9 cellular contexts compared by ENCODE assay signal in the genomic region with DNA sequence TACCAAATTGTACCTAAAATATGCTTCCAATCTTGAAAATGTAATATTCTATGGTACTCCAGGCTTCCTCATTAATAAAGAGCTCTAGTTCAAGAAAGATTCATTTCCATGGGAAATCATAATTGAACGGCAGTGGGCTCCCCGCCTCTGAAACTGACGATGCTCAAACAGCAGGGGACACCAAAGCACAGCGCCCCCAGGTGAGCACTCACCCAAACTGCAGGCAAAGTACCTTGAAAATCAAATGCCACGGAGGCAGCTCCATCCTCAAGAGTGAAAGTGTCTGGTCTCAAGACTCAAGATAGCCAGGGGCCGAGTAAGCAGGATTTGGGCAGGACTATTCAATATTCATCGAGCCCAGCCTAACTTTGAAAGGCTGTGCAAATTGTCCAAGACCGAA.
DNase-seq lines count a peak whose midpoint lies in the region; ATAC-seq and TF ChIP-seq lines count a peak whose summit lies in the region.
"Had no signal": no experiment of that assay in that cellular context is flagged by ENCODE, and none has a peak within 500 bp of the region (broad histone marks: within the 10 kb centered on the region; RNA-seq: fewer than 3 reads in every experiment).

No MANE protein-coding gene starts in this region.

- no peak for TF ChIP-seq POLR2A in breast epithelium (IDR thresholded peaks at IDR 0.05)

- peak; percentile 35 for TF ChIP-seq CTCF in MCF 10A (IDR thresholded peaks at IDR 0.05; ENCODE audit: unreplicated experiment)
- no peak for TF ChIP-seq CTCF in breast epithelium (IDR thresholded peaks at IDR 0.05)
- TF ChIP-seq CTCF in fibroblast of pulmonary artery (IDR thresholded peaks at IDR 0.05; ENCODE audit: low read length, missing control alignments) = peak; percentile 31

- no peak overlapping the region for H3K27ac Mint-ChIP-seq in MCF 10A (ENCODE audit: low read depth, unreplicated experiment)
- no peak overlapping the region for H3K27ac Mint-ChIP-seq in stimulated activated naive CD8-positive, alpha-beta T cell treated with anti-CD3 and anti-CD28 coated beads, Interleukin-15, amount 100 ng/mL, for 72 hours
- H3K27ac Mint-ChIP-seq: CD4-positive, CD25-positive, alpha-beta regulatory T cell had no signal

- DNase-seq in MCF 10A (ENCODE audit: unreplicated experiment) = no peak
- no peak for DNase-seq in breast epithelium (ENCODE audit: low spot score in 2 of 2)
- DNase-seq in activated CD4-positive, alpha-beta T cell treated with anti-CD3 and anti-CD28 coated beads, Interleukin-2, amount 50 U/mL, for 48 hours = peak; percentile 50 to 61
- DNase-seq in fibroblast of pulmonary artery (ENCODE audit: low read depth) = no peak
- DNase-seq in stimulated activated naive CD8-positive, alpha-beta T cell treated with anti-CD3 and anti-CD28 coated beads, Interleukin-15, amount 100 ng/mL, for 72 hours = peak; percentile 7 to 30
- no peak for DNase-seq in HuH-7 (ENCODE audit: low spot score)

- no peak for ATAC-seq in stimulated activated naive CD8-positive, alpha-beta T cell treated with anti-CD3 and anti-CD28 coated beads, Interleukin-15, amount 100 ng/mL, for 72 hours
- ATAC-seq in GM18870 (IDR thresholded peaks at IDR 0.05; ENCODE audit: unreplicated experiment) = no peak
- no peak for ATAC-seq in GM18858 (IDR thresholded peaks at IDR 0.05; ENCODE audit: unreplicated experiment)

- H3K4me3 ChIP-seq in breast epithelium = no peak overlapping the region
- H3K4me3 ChIP-seq in fibroblast of pulmonary artery (replicated peaks; ENCODE audit: low read depth, low read length) = no peak overlapping the region

- CTCF ChIA-PET in MCF 10A (lab: Yijun Ruan, JAX) = no interaction called here

- no peaks in the 10 kb centered on the region for H3K9me3 ChIP-seq in breast epithelium

- peaks cover 53% of the 10 kb centered on the region for H3K27me3 Mint-ChIP-seq in MCF 10A (ENCODE audit: insufficient read depth, unreplicated experiment)
- no peaks in the 10 kb centered on the region for H3K27me3 Mint-ChIP-seq in stimulated activated naive CD8-positive, alpha-beta T cell treated with anti-CD3 and anti-CD28 coated beads, Interleukin-15, amount 100 ng/mL, for 72 hours

- no peaks in the 10 kb centered on the region for H3K27me3 ChIP-seq in breast epithelium

- POLR2A ChIA-PET in MCF 10A (lab: Yijun Ruan, JAX) = no interaction called here

- H3K4me1 Mint-ChIP-seq in MCF 10A (ENCODE audit: insufficient read depth, unreplicated experiment) = no peaks in the 10 kb centered on the region
- no peaks in the 10 kb centered on the region for H3K4me1 Mint-ChIP-seq in stimulated activated naive CD8-positive, alpha-beta T cell treated with anti-CD3 and anti-CD28 coated beads, Interleukin-15, amount 100 ng/mL, for 72 hours
- H3K4me1 Mint-ChIP-seq: CD4-positive, CD25-positive, alpha-beta regulatory T cell had no signal

- no peaks in the 10 kb centered on the region for H3K36me3 Mint-ChIP-seq in MCF 10A (ENCODE audit: insufficient read depth, unreplicated experiment)
- H3K36me3 Mint-ChIP-seq: CD4-positive, CD25-positive, alpha-beta regulatory T cell had no signal

- no peaks in the 10 kb centered on the region for H3K36me3 ChIP-seq in breast epithelium

- H3K4me3 Mint-ChIP-seq in MCF 10A (ENCODE audit: unreplicated experiment) = no peak overlapping the region
- no peak overlapping the region for H3K4me3 Mint-ChIP-seq in stimulated activated naive CD8-positive, alpha-beta T cell treated with anti-CD3 and anti-CD28 coated beads, Interleukin-15, amount 100 ng/mL, for 72 hours
- H3K4me3 Mint-ChIP-seq: CD4-positive, CD25-positive, alpha-beta regulatory T cell had no signal

- peaks cover 5 to 6% of the 10 kb centered on the region in 2 donors for H3K4me1 ChIP-seq in breast epithelium

- no peak overlapping the region for H3K27ac ChIP-seq in breast epithelium

- no TSS peak for BruUV-seq in MCF 10A (replicated peaks; lab: Mats Ljungman, UMichigan)

- peaks cover 15% of the 10 kb centered on the region for H3K9me3 Mint-ChIP-seq in MCF 10A (ENCODE audit: unreplicated experiment)
- H3K9me3 Mint-ChIP-seq in stimulated activated naive CD8-positive, alpha-beta T cell treated with anti-CD3 and anti-CD28 coated beads, Interleukin-15, amount 100 ng/mL, for 72 hours = peaks cover 0 to 12% of the 10 kb centered on the region in 2 donors

- intact Hi-C loops in MCF 10A (cut with micrococcal nuclease) (no loop called here), breast epithelium (cut with DNase I; ENCODE audit: low total_unique reads) (no loop called here)

Comparison
In these comparisons a context has a peak if more than half of its experiments do, and no peak if none do; other contexts are left out.
1. CTCF ChIP-seq: peak in MCF 10A (single experiment) and fibroblast of pulmonary artery (single experiment); none in breast epithelium (0 of 3).
2. DNase-seq: peak in activated CD4-positive, alpha-beta T cell treated with anti-CD3 and anti-CD28 coated beads, Interleukin-2, amount 50 U/mL, for 48 hours (2 of 2) and stimulated activated naive CD8-positive, alpha-beta T cell treated with anti-CD3 and anti-CD28 coated beads, Interleukin-15, amount 100 ng/mL, for 72 hours (2 of 2); none in MCF 10A (single experiment), breast epithelium (0 of 2), fibroblast of pulmonary artery (single experiment) and HuH-7 (single experiment).